Comparison of ENCODE assay signal across 26 cellular contexts in the genomic region with DNA sequence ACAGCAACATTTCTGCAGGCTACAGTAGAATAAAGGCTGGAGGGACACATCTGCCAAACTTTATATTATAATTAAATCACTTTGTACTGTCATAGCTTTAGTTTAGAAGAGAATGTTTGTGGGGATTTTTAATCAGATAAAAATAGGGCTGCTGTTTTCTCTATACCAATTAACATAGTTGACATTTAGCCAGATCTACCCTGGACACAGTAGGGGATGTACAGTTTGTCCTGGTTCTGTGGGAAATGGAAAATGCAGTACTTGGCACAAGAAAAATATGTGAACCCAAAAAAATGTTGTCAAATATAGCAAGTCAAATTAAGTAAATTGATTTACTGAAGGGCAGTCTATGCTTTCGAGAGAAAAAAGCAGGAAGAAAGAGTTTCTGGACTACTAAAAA. TPM values are rescaled to one million over a fixed set of nuclear protein-coding genes. Genes with fewer than 3 reads are reported as not detected.
A peak's percentile ranks its signal among the peaks of the same experiment; 100 is the strongest.
DNase-seq lines count a peak whose midpoint lies in the region; ATAC-seq, FAIRE-seq and TF ChIP-seq lines count a peak whose summit lies in the region.
"Had no signal": no experiment of that assay in that cellular context is flagged by ENCODE, and none has a peak within 500 bp of the region (broad histone marks: within the 10 kb centered on the region; RNA-seq: fewer than 3 reads in every experiment).

No MANE protein-coding gene starts in this region.

- TF ChIP-seq EP300 in HepG2 (IDR thresholded peaks at IDR 0.05; ENCODE audit: low read depth in 2 of 2, low read length in 2 of 2) (no peak), HepG2 (CRISPR knock-in tag; IDR thresholded peaks at IDR 0.05; ENCODE audit: borderline replicate concordance) (no peak)

- no peak for TF ChIP-seq POLR2A in HepG2 (IDR thresholded peaks at IDR 0.05; ENCODE audit: insufficient read depth in 1 of 2, low read depth in 2 of 2, low read length in 2 of 2)

- no peaks in the 10 kb centered on the region for H4K20me1 ChIP-seq in HepG2 (ENCODE audit: insufficient read depth, low read length)

- FAIRE-seq in HepG2 (lab: Jason Lieb, UNC): no peak
- FAIRE-seq: H54, keratinocyte had no signal

- H3K4me2 ChIP-seq in HepG2 (ENCODE audit: low read depth, low read length): no peak overlapping the region
- H3K4me2 ChIP-seq: KMS-11 had no signal

- H3K27ac ChIP-seq in liver (ENCODE audit: low read depth in 1 of 2, low read length in 2 of 2): no peak overlapping the region
- no peak overlapping the region for H3K27ac ChIP-seq in HepG2 (ENCODE audit: extremely low read length, insufficient read depth, low read length)
- H3K27ac ChIP-seq: HL-60, KMS-11, SJSA1, tibial nerve had no signal

- H3K4me3 ChIP-seq in liver (ENCODE audit: low read depth in 1 of 3, low read length in 3 of 3) (no peak overlapping the region), HepG2 (replicated peaks in 1 of 3; ENCODE audit: insufficient read depth in 1 of 3, low read depth in 2 of 3, low read length in 3 of 3) (no peak overlapping the region), adipocyte (ENCODE audit: low read length) (no peak overlapping the region), fibroblast of pulmonary artery (replicated peaks; ENCODE audit: low read depth, low read length) (no peak overlapping the region), HAP-1 (no peak overlapping the region)
- H3K4me3 ChIP-seq: SJSA1, tibial nerve had no signal

- TF ChIP-seq RAD21 in liver (IDR thresholded peaks at IDR 0.05) (peak in 1 of 2 donors; percentile 16), HepG2 (CRISPR knock-in tag; IDR thresholded peaks at IDR 0.05) (no peak)

- H3K9ac ChIP-seq in liver (ENCODE audit: low read depth in 1 of 2, low read length in 2 of 2): no peak overlapping the region
- no peak overlapping the region for H3K9ac ChIP-seq in HepG2 (ENCODE audit: insufficient read depth, low read depth, low read length)
- peak overlapping the region; percentile 67 for H3K9ac ChIP-seq in adipocyte (ENCODE audit: low read length)
- H3K9ac ChIP-seq: KMS-11 had no signal

- H3K36me3 ChIP-seq in liver (ENCODE audit: control insufficient read depth in 4 of 4, insufficient read depth in 3 of 4, low read depth in 1 of 4, low read length in 3 of 4) (no peaks in the 10 kb centered on the region), HepG2 (replicated peaks in 1 of 2; ENCODE audit: control insufficient read depth in 1 of 2, insufficient read depth in 2 of 2, low read length in 2 of 2) (no peaks in the 10 kb centered on the region), adipocyte (ENCODE audit: control insufficient read depth, insufficient read depth, low read length, severe bottlenecking) (no peaks in the 10 kb centered on the region), HAP-1 (replicated peaks) (no peaks in the 10 kb centered on the region)
- H3K36me3 ChIP-seq: SJSA1, tibial nerve had no signal

- H3K9me3 ChIP-seq in liver (ENCODE audit: control insufficient read depth in 4 of 4, low read length in 3 of 4) (no peaks in the 10 kb centered on the region), HepG2 (ENCODE audit: low read length) (no peaks in the 10 kb centered on the region), adipocyte (ENCODE audit: control insufficient read depth, low read length) (peaks cover 4% of the 10 kb centered on the region), HAP-1 (no peaks in the 10 kb centered on the region)
- H3K9me3 ChIP-seq: SJSA1, tibial nerve had no signal

- in situ Hi-C loops in HepG2 (cut with HindIII; ENCODE audit: extremely low pct_ligation_motif_present, low pct_unique_long_range_greater_than_20kb) (no loop called here), HAP-1 (cut with MboI; ENCODE audit: low sequenced_read_pairs) (loop anchor here (10.0 kb wide), 1 partner anchor 65 kb away; no protein-coding TSS in a partner anchor)

- no peak for DNase-seq in HepG2 (ENCODE audit: low spot score)
- peak; percentile 88 for DNase-seq in adipocyte (ENCODE audit: low read depth)
- DNase-seq in fibroblast of pulmonary artery (ENCODE audit: low read depth): peak; percentile 65
- no peak for DNase-seq in HAP-1 (ENCODE audit: low spot score in 2 of 2)
- no peak for DNase-seq in HEK293T (ENCODE audit: extremely low spot score)
- DNase-seq: ACHN; activated naive CD8-positive, alpha-beta T cell treated with anti-CD3 and anti-CD28 coated beads for 36 hours; CD8-positive, alpha-beta memory T cell; central memory CD4-positive, alpha-beta T cell; DMS79 treated with DMSO at 0.1 percent for 48 hours; effector memory CD8-positive, alpha-beta T cell; hippocampal formation; NCI-H1105; NCI-H524 treated with DMSO at 0.1 percent for 48 hours; stimulated activated CD4-positive, alpha-beta T cell treated with anti-CD3 and anti-CD28 coated beads, Interleukin-15, amount 100 ng/mL, for 24 hours; stimulated activated naive CD4-positive, alpha-beta T cell had no signal

- POLR2A ChIA-PET in HepG2 (lab: Yijun Ruan, JAX) (no interaction called here), HEK293T (lab: Yijun Ruan, JAX) (interaction anchor here (1.2 kb wide), 1 partner anchor 20 kb away, joined by 5 read pairs; the partner anchor contains the start of gene PICALM)

- CTCF ChIA-PET in HepG2 (lab: Yijun Ruan, JAX; ENCODE audit: low intra/inter-chr PET ratio, low total read pairs) (no interaction called here), HEK293T (lab: Yijun Ruan, JAX) (no interaction called here)

- TF ChIP-seq CTCF in liver (IDR thresholded peaks at IDR 0.05; ENCODE audit: low read depth, low read length, missing input control) (no peak), HepG2 (CRISPR knock-in tag; IDR thresholded peaks at IDR 0.05) (no peak), fibroblast of pulmonary artery (IDR thresholded peaks at IDR 0.05; ENCODE audit: low read length, missing control alignments) (no peak)

- H2AFZ ChIP-seq in HepG2 (ENCODE audit: low read length): no peak overlapping the region

- 75% methylated on average over 1 of the region's 1 CpG for WGBS in liver
- 74% methylated on average over 1 of the region's 1 CpG for WGBS in HepG2 (ENCODE audit: low lambda C conversion rate)

- no peak for ATAC-seq in HepG2
- ATAC-seq in GM21529 (IDR thresholded peaks at IDR 0.05; ENCODE audit: unreplicated experiment): no peak
- no peak for ATAC-seq in HG03565 (IDR thresholded peaks at IDR 0.05; ENCODE audit: unreplicated experiment)
- ATAC-seq: activated CD4-positive, CD25-positive, alpha-beta regulatory T cell treated with anti-CD3 and anti-CD28 coated beads, Interleukin-2, amount 50 U/mL, for 24 hours; effector memory CD8-positive, alpha-beta T cell had no signal

- intact Hi-C loops in HepG2 (cut with micrococcal nuclease; ENCODE audit: unreplicated experiment): no loop called here

- no peaks in the 10 kb centered on the region for H3K79me2 ChIP-seq in HepG2 (ENCODE audit: insufficient read depth, low read length)

- H3K27me3 ChIP-seq in liver (ENCODE audit: control insufficient read depth in 4 of 4, insufficient read depth in 4 of 4, low read length in 3 of 4): no peaks in the 10 kb centered on the region
- H3K27me3 ChIP-seq in HepG2 (ENCODE audit: control insufficient read depth in 1 of 2, insufficient read depth in 2 of 2, low read length in 2 of 2): no peaks in the 10 kb centered on the region; a peak in 1 of 5 replicates
- no peaks in the 10 kb centered on the region for H3K27me3 ChIP-seq in adipocyte (replicated peaks; ENCODE audit: control insufficient read depth, insufficient read depth, low read length)
- H3K27me3 ChIP-seq in HAP-1 (ENCODE audit: low read depth): no peaks in the 10 kb centered on the region
- H3K27me3 ChIP-seq: SJSA1, tibial nerve had no signal

- BruUV-seq in HepG2 (replicated peaks; lab: Mats Ljungman, UMichigan): no TSS peak

- peaks cover 0 to 8% (median 3%) of the 10 kb centered on the region in 4 donors for H3K4me1 ChIP-seq in liver (ENCODE audit: control insufficient read depth in 4 of 4, insufficient read depth in 4 of 4, low read length in 3 of 4)
- peaks cover 7% of the 10 kb centered on the region; the same call in 1 of the 2 replicates for H3K4me1 ChIP-seq in HepG2 (ENCODE audit: insufficient read depth, low read length)
- peaks cover 37% of the 10 kb centered on the region for H3K4me1 ChIP-seq in adipocyte (ENCODE audit: control insufficient read depth, insufficient read depth, low read length)
- H3K4me1 ChIP-seq in HAP-1: peaks cover 11% of the 10 kb centered on the region

TF ChIP-seq in liver, 16 proteins besides CTCF, POLR2A, EP300 and RAD21 (continues in another document):
- no peak for TF ChIP-seq FOXA2 (IDR thresholded peaks at IDR 0.05)

TF ChIP-seq in HepG2, 621 proteins besides CTCF, POLR2A, EP300 and RAD21 (continues in another document):
- TF ChIP-seq CENPX (CRISPR knock-in tag; IDR thresholded peaks at IDR 0.05) (no peak), PAX8 (CRISPR knock-in tag; IDR thresholded peaks at IDR 0.05; ENCODE audit: borderline replicate concordance) (no peak), ZNF354B (CRISPR knock-in tag; IDR thresholded peaks at IDR 0.05) (no peak)

TF ChIP-seq in HEK293T, 16 proteins besides CTCF, POLR2A, EP300 and RAD21 (continues in another document):
- TF ChIP-seq SUZ12 (IDR thresholded peaks at IDR 0.05) (no peak), FOXK2 (IDR thresholded peaks at IDR 0.05) (no peak), NFRKB (IDR thresholded peaks at IDR 0.05) (no peak), FOXM1 (IDR thresholded peaks at IDR 0.05; ENCODE audit: borderline replicate concordance) (no peak)

RNA-seq across cellular contexts. Expression of gene PICALM, which starts 20.8 kb away (rescaled TPM):
- total RNA-seq in liver: 100 to 1,000 TPM; 169 to 317 TPM
- 10 to 100 TPM; 19.3 to 46.8 TPM for polyA plus RNA-seq in liver
- total RNA-seq in HepG2 (2016; rRNA removed; fragmentation: Illumina TruSeq; extraction: Trizol): 97.6 and 122 TPM in 2 replicates
- total RNA-seq in HepG2 (2016; cell fraction: cytosol; rRNA removed; fragmentation: Illumina TruSeq; extraction: Trizol; ENCODE audit: low read depth): 185 and 210 TPM in 2 replicates
- 99.5 and 114 TPM in 2 replicates for total RNA-seq in HepG2 (2016; cell fraction: insoluble cytoplasmic fraction; rRNA removed; fragmentation: Illumina TruSeq; extraction: Trizol)
- total RNA-seq in HepG2 (2016; cell fraction: membrane; rRNA removed; fragmentation: Illumina TruSeq; extraction: Trizol): 78.0 and 99.1 TPM in 2 replicates
- total RNA-seq in HepG2 (2016; cell fraction: nucleus; rRNA removed; fragmentation: Illumina TruSeq; extraction: Trizol): 105 and 121 TPM in 2 replicates
- 148 and 154 TPM in 2 replicates for polyA plus RNA-seq in HepG2 (2011; rRNA removed)
- polyA plus RNA-seq in HepG2 (2011; cell fraction: cytosol; rRNA removed): 71.2 and 106 TPM in 2 replicates
- polyA plus RNA-seq in HepG2 (2011; cell fraction: nucleus; rRNA removed): 84.2 and 123 TPM in 2 replicates
- 83.5 and 95.3 TPM in 2 replicates for polyA plus RNA-seq in HepG2 (2012)
- 4.3 and 4.7 TPM in 2 replicates for polyA plus RNA-seq in HepG2 (2016; cell fraction: cytosol; fragmentation: Illumina TruSeq; extraction: Trizol; ENCODE audit: low read depth)
- 105 and 110 TPM in 2 replicates for polyA plus RNA-seq in HepG2 (2016; cell fraction: insoluble cytoplasmic fraction; fragmentation: Illumina TruSeq; extraction: Trizol; ENCODE audit: low read depth)
- 15.5 and 17.4 TPM in 2 replicates for polyA plus RNA-seq in HepG2 (2016; cell fraction: membrane; fragmentation: Illumina TruSeq; extraction: Trizol; ENCODE audit: low read depth)
- polyA plus RNA-seq in HepG2 (2016; cell fraction: nucleus; fragmentation: Illumina TruSeq; extraction: Trizol; ENCODE audit: insufficient read depth, low read depth): 70.7 and 87.4 TPM in 2 replicates
- polyA minus RNA-seq in HepG2 (2011; rRNA and poly(A)+ RNA removed; ENCODE audit: low replicate concordance): 247 and 783 TPM in 2 replicates
- 130 and 147 TPM in 2 replicates for polyA minus RNA-seq in HepG2 (2011; cell fraction: cytosol; rRNA and poly(A)+ RNA removed)
- 306 and 365 TPM in 2 replicates for polyA minus RNA-seq in HepG2 (2011; cell fraction: nucleus; rRNA and poly(A)+ RNA removed)

Comparison
In these comparisons a context has a peak if more than half of its experiments do, and no peak if none do; other contexts are left out.
1. DNase-seq: peak in adipocyte (single experiment) and fibroblast of pulmonary artery (single experiment); none in HepG2 (single experiment), HAP-1 (0 of 2) and HEK293T (single experiment).